1 cellular context compared by ENCODE assay signal in genomic region chr6:87001494-87001893, GRCh38.
TF ChIP-seq lines count a peak whose summit lies in the region.

No MANE protein-coding gene starts in this region.

TF ChIP-seq in HepG2, 621 proteins besides CTCF, POLR2A, EP300 and RAD21 (continued from another document):
- TF ChIP-seq RERE (CRISPR knock-in tag; IDR thresholded peaks at IDR 0.05; ENCODE audit: low read depth) (no peak), ZNF407 (CRISPR knock-in tag; IDR thresholded peaks at IDR 0.05; ENCODE audit: not compliant biosample characterization) (no peak), CEBPB (IDR thresholded peaks at IDR 0.05; ENCODE audit: borderline replicate concordance, low read depth, low read length) (no peak), ZSCAN9 (CRISPR knock-in tag; IDR thresholded peaks at IDR 0.05; ENCODE audit: borderline replicate concordance) (no peak), KAT8 (CRISPR knock-in tag; IDR thresholded peaks at IDR 0.05) (no peak), PHF20 (CRISPR knock-in tag; IDR thresholded peaks at IDR 0.05) (no peak)
TF ChIP-seq in HepG2: peak in this region for 0.
